In genomic region chr6:145815351-145815772, GRCh38 we compare ENCODE assay signal across 8 cellular contexts. TPM values are rescaled to one million over a fixed set of nuclear protein-coding genes. Genes with fewer than 3 reads are reported as not detected.
DNase-seq lines count a peak whose midpoint lies in the region; ATAC-seq and TF ChIP-seq lines count a peak whose summit lies in the region.

No MANE protein-coding gene starts in this region.

- H3K36me3 ChIP-seq in ovary, result no peaks in the 10 kb centered on the region

- TF ChIP-seq CTCF in ovary (IDR thresholded peaks at IDR 0.05), result no peak

- no peaks in the 10 kb centered on the region for H3K9me3 ChIP-seq in ovary

- peak overlapping the region; percentile 74 to 84 for H3K27ac ChIP-seq in ovary

- peak; percentile 16 for DNase-seq in COLO829 (ENCODE audit: low spot score)
- peak; percentile 34 for DNase-seq in HK-2 (ENCODE audit: unreplicated experiment)
- DNase-seq in activated CD4-positive, alpha-beta memory T cell treated with anti-CD3 and anti-CD28 coated beads, Interleukin-2, amount 10 ng/mL, durations not matched to agents 7 days and 5 days, result no peak
- DNase-seq in globus pallidus (ENCODE audit: low spot score), result peak; percentile 29
- DNase-seq in ovary, result peak in 1 of 5 donors; percentile 71
- no peak for DNase-seq in putamen (ENCODE audit: low spot score)
- no peak for DNase-seq in NCI-H1417 treated with DMSO at 0.1 percent for 48 hours (lab: John Stamatoyannopoulos, UW)

- ATAC-seq in GM19438 (IDR thresholded peaks at IDR 0.05; ENCODE audit: low read depth, unreplicated experiment), result peak; percentile 4

- TF ChIP-seq EP300 in ovary (IDR thresholded peaks at IDR 0.05), result no peak

- H3K4me3 ChIP-seq in ovary, result peak overlapping the region; percentile 75

- no peak for TF ChIP-seq POLR2A in ovary (IDR thresholded peaks at IDR 0.05)

- POLR2A ChIA-PET in activated CD4-positive, alpha-beta memory T cell treated with anti-CD3 and anti-CD28 coated beads, Interleukin-2, amount 10 ng/mL, durations not matched to agents 7 days and 5 days (lab: Charles Lee), result interaction anchor here (0.8 to 3.6 kb wide), 11 partner anchors 9 to 1232 kb away, joined by 3 to 84 read pairs (median 10); partner anchors contain the start of genes EPM2A and SHPRH

- H3K27me3 ChIP-seq in ovary, result no peaks in the 10 kb centered on the region

- H3K4me1 Mint-ChIP-seq in activated CD4-positive, alpha-beta memory T cell treated with anti-CD3 and anti-CD28 coated beads, Interleukin-2, amount 10 ng/mL, durations not matched to agents 7 days and 5 days, result peaks cover 35% of the 10 kb centered on the region

- H3K4me3 Mint-ChIP-seq in activated CD4-positive, alpha-beta memory T cell treated with anti-CD3 and anti-CD28 coated beads, Interleukin-2, amount 10 ng/mL, durations not matched to agents 7 days and 5 days, result peak overlapping the region; percentile 91

- H3K4me1 ChIP-seq in ovary (ENCODE audit: insufficient read depth), result peaks cover 1% of the 10 kb centered on the region

- CTCF ChIA-PET in activated CD4-positive, alpha-beta memory T cell treated with anti-CD3 and anti-CD28 coated beads, Interleukin-2, amount 10 ng/mL, durations not matched to agents 7 days and 5 days (lab: Charles Lee), result interaction anchor here (1.0 to 1.9 kb wide), 7 partner anchors 11 to 112 kb away, joined by 3 to 7 read pairs (median 3); partner anchors contain the start of gene EPM2A

- intact Hi-C loops in ovary (cut with DNase I), result loop anchor here in 3 of 4 donors (2.0 to 10.0 kb wide), 4 partner anchors 81 to 1389 kb away; partner anchors contain the start of genes EPM2A (in 3 of the 3), SHPRH (in 1 of the 3) and STXBP5 (in 1 of the 3)

- peak overlapping the region; percentile 88 for H3K27ac Mint-ChIP-seq in activated CD4-positive, alpha-beta memory T cell treated with anti-CD3 and anti-CD28 coated beads, Interleukin-2, amount 10 ng/mL, durations not matched to agents 7 days and 5 days

- WGBS in ovary, 3 donors, result 0 to 2% (median 1%) methylated on average over 19 of the region's 19 CpGs

- H3K9me3 Mint-ChIP-seq in activated CD4-positive, alpha-beta memory T cell treated with anti-CD3 and anti-CD28 coated beads, Interleukin-2, amount 10 ng/mL, durations not matched to agents 7 days and 5 days, result no peaks in the 10 kb centered on the region

- no peaks in the 10 kb centered on the region for H3K27me3 Mint-ChIP-seq in activated CD4-positive, alpha-beta memory T cell treated with anti-CD3 and anti-CD28 coated beads, Interleukin-2, amount 10 ng/mL, durations not matched to agents 7 days and 5 days

- no peaks in the 10 kb centered on the region for H3K36me3 Mint-ChIP-seq in activated CD4-positive, alpha-beta memory T cell treated with anti-CD3 and anti-CD28 coated beads, Interleukin-2, amount 10 ng/mL, durations not matched to agents 7 days and 5 days (ENCODE audit: low read depth)

RNA-seq across cellular contexts. Expression of gene FBXO30, which starts 0.8 kb away (rescaled TPM):
- total RNA-seq in activated CD4-positive, alpha-beta memory T cell treated with anti-CD3 and anti-CD28 coated beads, Interleukin-2, amount 10 ng/mL, durations not matched to agents 7 days and 5 days, result 1 to 10 TPM; 5.0 to 5.5 TPM
- total RNA-seq in ovary, result 10 to 100 TPM in 3 of 7 donors, 1 to 10 TPM in 4; 5.6 to 13.5 (median 9.7) TPM
- 1 to 10 TPM; 6.9 to 7.1 TPM for polyA plus RNA-seq in ovary

Comparison
In these comparisons a context has a peak if more than half of its experiments do, and no peak if none do; other contexts are left out.
1. DNase-seq: peak in COLO829 (single experiment), HK-2 (single experiment) and globus pallidus (single experiment); none in activated CD4-positive, alpha-beta memory T cell treated with anti-CD3 and anti-CD28 coated beads, Interleukin-2, amount 10 ng/mL, durations not matched to agents 7 days and 5 days (single experiment), putamen (single experiment) and NCI-H1417 treated with DMSO at 0.1 percent for 48 hours (single experiment).